Comparison of ENCODE assay signal across 2 cellular contexts in the genomic region with DNA sequence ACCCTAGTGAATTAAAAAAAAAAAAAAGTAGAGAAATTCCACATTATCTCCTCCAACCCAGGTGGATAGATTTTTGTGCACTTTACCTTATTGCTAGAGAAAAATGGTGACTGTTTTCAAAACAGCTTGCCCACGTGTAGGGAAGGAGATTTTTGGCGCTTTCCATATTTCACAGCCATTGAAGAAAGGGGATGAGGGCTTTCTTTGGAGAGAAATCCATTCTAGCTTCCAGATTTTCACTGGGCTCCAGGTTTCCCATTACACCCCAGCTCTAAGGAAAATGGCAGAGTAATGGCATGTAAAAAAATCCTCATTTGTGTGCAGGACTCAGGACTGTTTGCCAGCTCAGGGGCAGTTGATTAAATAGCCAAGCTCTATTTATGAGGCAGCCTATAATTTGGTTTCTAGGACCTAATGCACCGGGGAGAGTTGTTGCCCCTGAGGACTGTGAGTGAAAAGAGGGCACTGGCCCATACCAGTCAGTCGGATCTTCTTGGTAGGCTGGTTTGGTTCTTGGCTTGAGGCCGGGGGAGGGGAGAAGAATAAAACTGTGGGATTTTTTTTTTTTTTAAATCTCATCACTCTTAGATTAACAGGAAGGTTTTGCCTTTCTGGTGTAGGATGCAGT.
TF ChIP-seq lines count a peak whose summit lies in the region.

No MANE protein-coding gene starts in this region.

TF ChIP-seq in SK-N-SH, 30 proteins besides CTCF, POLR2A, EP300 and RAD21 (continued from another document):
- TF ChIP-seq SIN3A (IDR thresholded peaks at IDR 0.05; ENCODE audit: borderline replicate concordance, low read depth, low read length) (no peak), MEF2A (IDR thresholded peaks at IDR 0.05; ENCODE audit: borderline replicate concordance, low read depth) (no peak), FOXJ3 (CRISPR knock-in tag; IDR thresholded peaks at IDR 0.05) (no peak), YY1 (IDR thresholded peaks at IDR 0.05; ENCODE audit: low read depth) (no peak), FOXM1 (IDR thresholded peaks at IDR 0.05; ENCODE audit: low read depth) (no peak), FOSL2 (IDR thresholded peaks at IDR 0.05; ENCODE audit: borderline replicate concordance, low read depth) (no peak), RFX5 (IDR thresholded peaks at IDR 0.05; ENCODE audit: low read length) (no peak), TCF12 (IDR thresholded peaks at IDR 0.05) (no peak), CHD2 (IDR thresholded peaks at IDR 0.05; ENCODE audit: low read length, partially characterized antibody) (no peak), POLR2AphosphoS5 (IDR thresholded peaks at IDR 0.05; ENCODE audit: low read depth, low read length) (no peak)
- TF ChIP-seq, protein P1, sequence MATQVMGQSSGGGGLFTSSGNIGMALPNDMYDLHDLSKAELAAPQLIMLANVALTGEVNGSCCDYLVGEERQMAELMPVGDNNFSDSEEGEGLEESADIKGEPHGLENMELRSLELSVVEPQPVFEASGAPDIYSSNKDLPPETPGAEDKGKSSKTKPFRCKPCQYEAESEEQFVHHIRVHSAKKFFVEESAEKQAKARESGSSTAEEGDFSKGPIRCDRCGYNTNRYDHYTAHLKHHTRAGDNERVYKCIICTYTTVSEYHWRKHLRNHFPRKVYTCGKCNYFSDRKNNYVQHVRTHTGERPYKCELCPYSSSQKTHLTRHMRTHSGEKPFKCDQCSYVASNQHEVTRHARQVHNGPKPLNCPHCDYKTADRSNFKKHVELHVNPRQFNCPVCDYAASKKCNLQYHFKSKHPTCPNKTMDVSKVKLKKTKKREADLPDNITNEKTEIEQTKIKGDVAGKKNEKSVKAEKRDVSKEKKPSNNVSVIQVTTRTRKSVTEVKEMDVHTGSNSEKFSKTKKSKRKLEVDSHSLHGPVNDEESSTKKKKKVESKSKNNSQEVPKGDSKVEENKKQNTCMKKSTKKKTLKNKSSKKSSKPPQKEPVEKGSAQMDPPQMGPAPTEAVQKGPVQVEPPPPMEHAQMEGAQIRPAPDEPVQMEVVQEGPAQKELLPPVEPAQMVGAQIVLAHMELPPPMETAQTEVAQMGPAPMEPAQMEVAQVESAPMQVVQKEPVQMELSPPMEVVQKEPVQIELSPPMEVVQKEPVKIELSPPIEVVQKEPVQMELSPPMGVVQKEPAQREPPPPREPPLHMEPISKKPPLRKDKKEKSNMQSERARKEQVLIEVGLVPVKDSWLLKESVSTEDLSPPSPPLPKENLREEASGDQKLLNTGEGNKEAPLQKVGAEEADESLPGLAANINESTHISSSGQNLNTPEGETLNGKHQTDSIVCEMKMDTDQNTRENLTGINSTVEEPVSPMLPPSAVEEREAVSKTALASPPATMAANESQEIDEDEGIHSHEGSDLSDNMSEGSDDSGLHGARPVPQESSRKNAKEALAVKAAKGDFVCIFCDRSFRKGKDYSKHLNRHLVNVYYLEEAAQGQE (IDR thresholded peaks at IDR 0.05; ENCODE audit: low read depth, low read length) = no peak
- TF ChIP-seq, protein P2, sequence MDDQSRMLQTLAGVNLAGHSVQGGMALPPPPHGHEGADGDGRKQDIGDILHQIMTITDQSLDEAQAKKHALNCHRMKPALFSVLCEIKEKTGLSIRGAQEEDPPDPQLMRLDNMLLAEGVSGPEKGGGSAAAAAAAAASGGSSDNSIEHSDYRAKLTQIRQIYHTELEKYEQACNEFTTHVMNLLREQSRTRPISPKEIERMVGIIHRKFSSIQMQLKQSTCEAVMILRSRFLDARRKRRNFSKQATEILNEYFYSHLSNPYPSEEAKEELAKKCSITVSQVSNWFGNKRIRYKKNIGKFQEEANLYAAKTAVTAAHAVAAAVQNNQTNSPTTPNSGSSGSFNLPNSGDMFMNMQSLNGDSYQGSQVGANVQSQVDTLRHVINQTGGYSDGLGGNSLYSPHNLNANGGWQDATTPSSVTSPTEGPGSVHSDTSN (IDR thresholded peaks at IDR 0.05) = no peak
- TF ChIP-seq, protein P3, sequence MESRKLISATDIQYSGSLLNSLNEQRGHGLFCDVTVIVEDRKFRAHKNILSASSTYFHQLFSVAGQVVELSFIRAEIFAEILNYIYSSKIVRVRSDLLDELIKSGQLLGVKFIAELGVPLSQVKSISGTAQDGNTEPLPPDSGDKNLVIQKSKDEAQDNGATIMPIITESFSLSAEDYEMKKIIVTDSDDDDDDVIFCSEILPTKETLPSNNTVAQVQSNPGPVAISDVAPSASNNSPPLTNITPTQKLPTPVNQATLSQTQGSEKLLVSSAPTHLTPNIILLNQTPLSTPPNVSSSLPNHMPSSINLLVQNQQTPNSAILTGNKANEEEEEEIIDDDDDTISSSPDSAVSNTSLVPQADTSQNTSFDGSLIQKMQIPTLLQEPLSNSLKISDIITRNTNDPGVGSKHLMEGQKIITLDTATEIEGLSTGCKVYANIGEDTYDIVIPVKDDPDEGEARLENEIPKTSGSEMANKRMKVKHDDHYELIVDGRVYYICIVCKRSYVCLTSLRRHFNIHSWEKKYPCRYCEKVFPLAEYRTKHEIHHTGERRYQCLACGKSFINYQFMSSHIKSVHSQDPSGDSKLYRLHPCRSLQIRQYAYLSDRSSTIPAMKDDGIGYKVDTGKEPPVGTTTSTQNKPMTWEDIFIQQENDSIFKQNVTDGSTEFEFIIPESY (IDR thresholded peaks at IDR 0.05; ENCODE audit: borderline replicate concordance, low read depth) = no peak
- TF ChIP-seq, protein P4, sequence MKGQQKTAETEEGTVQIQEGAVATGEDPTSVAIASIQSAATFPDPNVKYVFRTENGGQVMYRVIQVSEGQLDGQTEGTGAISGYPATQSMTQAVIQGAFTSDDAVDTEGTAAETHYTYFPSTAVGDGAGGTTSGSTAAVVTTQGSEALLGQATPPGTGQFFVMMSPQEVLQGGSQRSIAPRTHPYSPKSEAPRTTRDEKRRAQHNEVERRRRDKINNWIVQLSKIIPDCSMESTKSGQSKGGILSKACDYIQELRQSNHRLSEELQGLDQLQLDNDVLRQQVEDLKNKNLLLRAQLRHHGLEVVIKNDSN (IDR thresholded peaks at IDR 0.05; ENCODE audit: borderline replicate concordance, low read depth) = no peak

TF ChIP-seq in SK-N-SH treated with all-trans-retinoic acid at 6 μM for 48 hours, 23 proteins besides CTCF, POLR2A, EP300 and RAD21 (continued from another document):
- TF ChIP-seq, protein P5, sequence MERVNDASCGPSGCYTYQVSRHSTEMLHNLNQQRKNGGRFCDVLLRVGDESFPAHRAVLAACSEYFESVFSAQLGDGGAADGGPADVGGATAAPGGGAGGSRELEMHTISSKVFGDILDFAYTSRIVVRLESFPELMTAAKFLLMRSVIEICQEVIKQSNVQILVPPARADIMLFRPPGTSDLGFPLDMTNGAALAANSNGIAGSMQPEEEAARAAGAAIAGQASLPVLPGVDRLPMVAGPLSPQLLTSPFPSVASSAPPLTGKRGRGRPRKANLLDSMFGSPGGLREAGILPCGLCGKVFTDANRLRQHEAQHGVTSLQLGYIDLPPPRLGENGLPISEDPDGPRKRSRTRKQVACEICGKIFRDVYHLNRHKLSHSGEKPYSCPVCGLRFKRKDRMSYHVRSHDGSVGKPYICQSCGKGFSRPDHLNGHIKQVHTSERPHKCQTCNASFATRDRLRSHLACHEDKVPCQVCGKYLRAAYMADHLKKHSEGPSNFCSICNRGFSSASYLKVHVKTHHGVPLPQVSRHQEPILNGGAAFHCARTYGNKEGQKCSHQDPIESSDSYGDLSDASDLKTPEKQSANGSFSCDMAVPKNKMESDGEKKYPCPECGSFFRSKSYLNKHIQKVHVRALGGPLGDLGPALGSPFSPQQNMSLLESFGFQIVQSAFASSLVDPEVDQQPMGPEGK (CRISPR knock-in tag; IDR thresholded peaks at IDR 0.05; ENCODE audit: borderline replicate concordance) = no peak
- TF ChIP-seq, protein P6, sequence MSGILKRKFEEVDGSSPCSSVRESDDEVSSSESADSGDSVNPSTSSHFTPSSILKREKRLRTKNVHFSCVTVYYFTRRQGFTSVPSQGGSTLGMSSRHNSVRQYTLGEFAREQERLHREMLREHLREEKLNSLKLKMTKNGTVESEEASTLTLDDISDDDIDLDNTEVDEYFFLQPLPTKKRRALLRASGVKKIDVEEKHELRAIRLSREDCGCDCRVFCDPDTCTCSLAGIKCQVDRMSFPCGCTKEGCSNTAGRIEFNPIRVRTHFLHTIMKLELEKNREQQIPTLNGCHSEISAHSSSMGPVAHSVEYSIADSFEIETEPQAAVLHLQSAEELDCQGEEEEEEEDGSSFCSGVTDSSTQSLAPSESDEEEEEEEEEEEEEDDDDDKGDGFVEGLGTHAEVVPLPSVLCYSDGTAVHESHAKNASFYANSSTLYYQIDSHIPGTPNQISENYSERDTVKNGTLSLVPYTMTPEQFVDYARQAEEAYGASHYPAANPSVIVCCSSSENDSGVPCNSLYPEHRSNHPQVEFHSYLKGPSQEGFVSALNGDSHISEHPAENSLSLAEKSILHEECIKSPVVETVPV (CRISPR knock-in tag; IDR thresholded peaks at IDR 0.05) = no peak
- no peak for TF ChIP-seq PPARA (CRISPR knock-in tag; IDR thresholded peaks at IDR 0.05; ENCODE audit: borderline replicate concordance)
- TF ChIP-seq ZNF565 (CRISPR knock-in tag; conservative IDR thresholded peaks at IDR 0.05; ENCODE audit: low read depth) = no peak
- no peak for TF ChIP-seq ZC3H10 (CRISPR knock-in tag; IDR thresholded peaks at IDR 0.05)
- no peak for TF ChIP-seq ZFP3 (CRISPR knock-in tag; IDR thresholded peaks at IDR 0.05)
- no peak for TF ChIP-seq GLIS3 (CRISPR knock-in tag; IDR thresholded peaks at IDR 0.05)
- no peak for TF ChIP-seq TCF4 (CRISPR knock-in tag; IDR thresholded peaks at IDR 0.05; ENCODE audit: borderline replicate concordance)
- TF ChIP-seq ZFP30 (CRISPR knock-in tag; IDR thresholded peaks at IDR 0.05) = no peak
- no peak for TF ChIP-seq CSDC2 (CRISPR knock-in tag; IDR thresholded peaks at IDR 0.05)
- TF ChIP-seq, protein P7, sequence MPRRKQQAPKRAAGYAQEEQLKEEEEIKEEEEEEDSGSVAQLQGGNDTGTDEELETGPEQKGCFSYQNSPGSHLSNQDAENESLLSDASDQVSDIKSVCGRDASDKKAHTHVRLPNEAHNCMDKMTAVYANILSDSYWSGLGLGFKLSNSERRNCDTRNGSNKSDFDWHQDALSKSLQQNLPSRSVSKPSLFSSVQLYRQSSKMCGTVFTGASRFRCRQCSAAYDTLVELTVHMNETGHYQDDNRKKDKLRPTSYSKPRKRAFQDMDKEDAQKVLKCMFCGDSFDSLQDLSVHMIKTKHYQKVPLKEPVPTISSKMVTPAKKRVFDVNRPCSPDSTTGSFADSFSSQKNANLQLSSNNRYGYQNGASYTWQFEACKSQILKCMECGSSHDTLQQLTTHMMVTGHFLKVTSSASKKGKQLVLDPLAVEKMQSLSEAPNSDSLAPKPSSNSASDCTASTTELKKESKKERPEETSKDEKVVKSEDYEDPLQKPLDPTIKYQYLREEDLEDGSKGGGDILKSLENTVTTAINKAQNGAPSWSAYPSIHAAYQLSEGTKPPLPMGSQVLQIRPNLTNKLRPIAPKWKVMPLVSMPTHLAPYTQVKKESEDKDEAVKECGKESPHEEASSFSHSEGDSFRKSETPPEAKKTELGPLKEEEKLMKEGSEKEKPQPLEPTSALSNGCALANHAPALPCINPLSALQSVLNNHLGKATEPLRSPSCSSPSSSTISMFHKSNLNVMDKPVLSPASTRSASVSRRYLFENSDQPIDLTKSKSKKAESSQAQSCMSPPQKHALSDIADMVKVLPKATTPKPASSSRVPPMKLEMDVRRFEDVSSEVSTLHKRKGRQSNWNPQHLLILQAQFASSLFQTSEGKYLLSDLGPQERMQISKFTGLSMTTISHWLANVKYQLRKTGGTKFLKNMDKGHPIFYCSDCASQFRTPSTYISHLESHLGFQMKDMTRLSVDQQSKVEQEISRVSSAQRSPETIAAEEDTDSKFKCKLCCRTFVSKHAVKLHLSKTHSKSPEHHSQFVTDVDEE (CRISPR knock-in tag; IDR thresholded peaks at IDR 0.05) = no peak
- TF ChIP-seq ISL1 (CRISPR knock-in tag; IDR thresholded peaks at IDR 0.05) = no peak
- TF ChIP-seq OSR1 (CRISPR knock-in tag; IDR thresholded peaks at IDR 0.05) = no peak
- no peak for TF ChIP-seq RARB (CRISPR knock-in tag; IDR thresholded peaks at IDR 0.05)
